8 cellular contexts compared by ENCODE assay signal in the genomic region with DNA sequence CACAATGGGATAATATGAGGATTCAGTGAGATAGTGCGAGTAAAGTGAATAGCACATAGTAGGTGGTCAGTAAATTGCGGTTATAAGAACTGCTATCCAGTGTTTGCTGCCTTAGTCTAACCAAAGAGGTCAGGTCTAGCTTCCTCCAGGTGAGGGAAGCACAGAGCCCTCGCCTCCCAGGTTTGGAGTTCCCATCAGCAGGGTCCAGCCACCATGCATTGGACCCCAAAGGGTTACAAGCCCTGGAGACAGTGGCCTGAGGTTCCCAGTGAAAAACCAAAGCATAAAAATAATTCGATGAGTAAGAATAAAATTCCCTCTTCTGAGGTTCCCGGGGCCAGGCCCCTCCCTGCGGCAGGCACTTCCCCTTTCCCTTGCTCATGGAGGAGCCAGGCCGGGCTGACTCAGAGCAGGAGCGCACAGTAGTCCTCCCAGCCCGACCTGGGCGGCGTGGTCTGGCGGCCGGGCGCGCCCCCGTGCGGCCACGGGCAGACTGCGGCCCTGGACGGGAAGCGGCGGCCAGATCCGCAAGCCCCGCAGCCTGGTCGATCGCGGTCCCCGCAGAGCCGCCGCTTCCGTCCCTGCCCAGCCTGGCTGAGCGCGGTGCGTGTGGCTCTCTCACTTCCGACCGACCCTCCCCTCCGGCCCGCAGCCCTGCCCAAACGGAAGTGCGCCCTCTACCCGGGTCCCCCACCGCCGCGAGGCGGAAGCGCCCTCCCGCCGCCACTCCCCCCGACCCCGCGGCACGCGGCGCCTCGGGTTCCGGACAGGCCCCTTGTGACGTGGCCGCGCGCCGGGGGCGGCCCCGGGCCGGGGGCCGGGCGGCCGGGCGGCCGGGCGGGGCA. TPM values are rescaled to one million over a fixed set of nuclear protein-coding genes. Genes with fewer than 3 reads are reported as not detected.
A peak's percentile ranks its signal among the peaks of the same experiment; 100 is the strongest.
DNase-seq lines count a peak whose midpoint lies in the region; ATAC-seq and TF ChIP-seq lines count a peak whose summit lies in the region.

A gene (plus strand): TSS at position 845 of the 845 bp plus-strand sequence. CDS start 1,505 bp downstream, outside the sequence.

- H3K9me3 Mint-ChIP-seq in activated CD4-positive, alpha-beta T cell treated with anti-CD3 and anti-CD28 coated beads, Interleukin-2, amount 10 ng/mL, durations not matched to agents 7 days and 5 days, result no peaks in the 10 kb centered on the region

- H3K36me3 Mint-ChIP-seq in activated CD4-positive, alpha-beta T cell treated with anti-CD3 and anti-CD28 coated beads, Interleukin-2, amount 10 ng/mL, durations not matched to agents 7 days and 5 days (ENCODE audit: low read depth), result no peaks in the 10 kb centered on the region

- H3K27me3 Mint-ChIP-seq in activated CD4-positive, alpha-beta T cell treated with anti-CD3 and anti-CD28 coated beads, Interleukin-2, amount 10 ng/mL, durations not matched to agents 7 days and 5 days, result no peaks in the 10 kb centered on the region

- CTCF ChIA-PET in activated CD4-positive, alpha-beta T cell treated with anti-CD3 and anti-CD28 coated beads, Interleukin-2, amount 10 ng/mL, durations not matched to agents 7 days and 5 days (lab: Charles Lee), result interaction anchor here (0.7 to 1.3 kb wide), 4 partner anchors 11 to 229 kb away, joined by 3 to 8 read pairs (median 4); no protein-coding TSS in a partner anchor

- peak; percentile 78 for ATAC-seq in GM19351 (IDR thresholded peaks at IDR 0.05; ENCODE audit: unreplicated experiment)
- ATAC-seq in HG03520 (IDR thresholded peaks at IDR 0.05; ENCODE audit: unreplicated experiment), result peak; percentile 80
- ATAC-seq in left lobe of liver, result peak; percentile 91

- peak within 1 kb of the TSS; percentile 99 for H3K4me3 ChIP-seq in coronary artery

- H3K4me1 Mint-ChIP-seq in activated CD4-positive, alpha-beta T cell treated with anti-CD3 and anti-CD28 coated beads, Interleukin-2, amount 10 ng/mL, durations not matched to agents 7 days and 5 days, result peaks cover 22% of the 10 kb centered on the region

- TF ChIP-seq CTCF in C4-2B (conservative IDR thresholded peaks at IDR 0.05), result peak; percentile 96
- peak; percentile 85 for TF ChIP-seq CTCF in coronary artery (IDR thresholded peaks at IDR 0.05)

- H3K27ac ChIP-seq in C4-2B (peak within 1 kb of the TSS; percentile 89), coronary artery (peak within 1 kb of the TSS; percentile 96 to 100)

- DNase-seq in NCI-H69 (lab: John Stamatoyannopoulos, UW) (peak; percentile 98), coronary artery (ENCODE audit: low spot score) (peak; percentile 96), left lobe of liver (ENCODE audit: low spot score) (peak; percentile 97)
- peak; percentile 89 for DNase-seq in activated CD4-positive, alpha-beta T cell treated with anti-CD3 and anti-CD28 coated beads, Interleukin-2, amount 10 ng/mL, durations not matched to agents 7 days and 5 days
- peak; percentile 92 to 93 for DNase-seq in stimulated activated CD4-positive, alpha-beta T cell treated with anti-CD3 and anti-CD28 coated beads, Interleukin-2, amount 100 ng/mL, for 24 hours

- peak within 1 kb of the TSS; percentile 94 for H3K4me3 Mint-ChIP-seq in activated CD4-positive, alpha-beta T cell treated with anti-CD3 and anti-CD28 coated beads, Interleukin-2, amount 10 ng/mL, durations not matched to agents 7 days and 5 days

- peak within 1 kb of the TSS; percentile 94 for H3K27ac Mint-ChIP-seq in activated CD4-positive, alpha-beta T cell treated with anti-CD3 and anti-CD28 coated beads, Interleukin-2, amount 10 ng/mL, durations not matched to agents 7 days and 5 days

- POLR2A ChIA-PET in activated CD4-positive, alpha-beta T cell treated with anti-CD3 and anti-CD28 coated beads, Interleukin-2, amount 10 ng/mL, durations not matched to agents 7 days and 5 days (lab: Charles Lee), result interaction anchor here (0.5 to 0.7 kb wide), 3 partner anchors 15 to 1059 kb away, joined by 3 to 4 read pairs (median 3); no protein-coding TSS in a partner anchor

RNA-seq across cellular contexts. Expression of the gene that starts here (rescaled TPM):
- 10 to 100 TPM; 22.4 to 28.1 TPM for total RNA-seq in activated CD4-positive, alpha-beta T cell treated with anti-CD3 and anti-CD28 coated beads, Interleukin-2, amount 10 ng/mL, durations not matched to agents 7 days and 5 days
- total RNA-seq in left lobe of liver, result 15.8 TPM

Comparison
In these comparisons a context has a peak if more than half of its experiments do, and no peak if none do; other contexts are left out.
1. Peak in every context shown above with its lines: DNase-seq, ATAC-seq, H3K4me3 ChIP-seq and H3K27ac ChIP-seq.